Comparison of ENCODE assay signal across 3 cellular contexts in genomic region chr9:37683531-37684371, GRCh38.
A peak's percentile ranks its signal among the peaks of the same experiment; 100 is the strongest.
TF ChIP-seq lines count a peak whose summit lies in the region.

No MANE protein-coding gene starts in this region.

TF ChIP-seq in SK-N-SH treated with all-trans-retinoic acid at 6 μM for 48 hours, 23 proteins besides CTCF, POLR2A, EP300 and RAD21:
- no peak for TF ChIP-seq ARNTL (CRISPR knock-in tag; IDR thresholded peaks at IDR 0.05; ENCODE audit: borderline replicate concordance, low read depth)
- peak; percentile 59; the same call in 1 of the 2 replicates for TF ChIP-seq ZNF70 (CRISPR knock-in tag; IDR thresholded peaks at IDR 0.05)

TF ChIP-seq in SK-N-SH, 30 proteins besides CTCF, POLR2A, EP300 and RAD21 (continued from another document):
- TF ChIP-seq USF2 (IDR thresholded peaks at IDR 0.05; ENCODE audit: borderline replicate concordance, low read depth, low read length) (no peak), RCOR1 (IDR thresholded peaks at IDR 0.05; ENCODE audit: low read length) (no peak), EZH2phosphoT487 (IDR thresholded peaks at IDR 0.05; ENCODE audit: borderline replicate concordance, low read depth) (no peak), MXI1 (IDR thresholded peaks at IDR 0.05; ENCODE audit: low read depth, low read length) (no peak), FOSL2 (IDR thresholded peaks at IDR 0.05; ENCODE audit: borderline replicate concordance, low read depth) (no peak), TAF1 (IDR thresholded peaks at IDR 0.05; ENCODE audit: borderline replicate concordance, low read depth, low read length) (no peak), GATA2 (CRISPR knock-in tag; IDR thresholded peaks at IDR 0.05) (no peak), NFIC (IDR thresholded peaks at IDR 0.05; ENCODE audit: borderline replicate concordance) (no peak), RXRA (IDR thresholded peaks at IDR 0.05; ENCODE audit: borderline replicate concordance, low read depth) (no peak), TEAD4 (IDR thresholded peaks at IDR 0.05; ENCODE audit: borderline replicate concordance, insufficient read depth) (no peak), NRF1 (IDR thresholded peaks at IDR 0.05; ENCODE audit: low read depth, low read length) (no peak), SMC3 (IDR thresholded peaks at IDR 0.05; ENCODE audit: low read depth, low read length) (no peak), YY1 (IDR thresholded peaks at IDR 0.05; ENCODE audit: low read depth) (no peak)
- TF ChIP-seq, protein P1, sequence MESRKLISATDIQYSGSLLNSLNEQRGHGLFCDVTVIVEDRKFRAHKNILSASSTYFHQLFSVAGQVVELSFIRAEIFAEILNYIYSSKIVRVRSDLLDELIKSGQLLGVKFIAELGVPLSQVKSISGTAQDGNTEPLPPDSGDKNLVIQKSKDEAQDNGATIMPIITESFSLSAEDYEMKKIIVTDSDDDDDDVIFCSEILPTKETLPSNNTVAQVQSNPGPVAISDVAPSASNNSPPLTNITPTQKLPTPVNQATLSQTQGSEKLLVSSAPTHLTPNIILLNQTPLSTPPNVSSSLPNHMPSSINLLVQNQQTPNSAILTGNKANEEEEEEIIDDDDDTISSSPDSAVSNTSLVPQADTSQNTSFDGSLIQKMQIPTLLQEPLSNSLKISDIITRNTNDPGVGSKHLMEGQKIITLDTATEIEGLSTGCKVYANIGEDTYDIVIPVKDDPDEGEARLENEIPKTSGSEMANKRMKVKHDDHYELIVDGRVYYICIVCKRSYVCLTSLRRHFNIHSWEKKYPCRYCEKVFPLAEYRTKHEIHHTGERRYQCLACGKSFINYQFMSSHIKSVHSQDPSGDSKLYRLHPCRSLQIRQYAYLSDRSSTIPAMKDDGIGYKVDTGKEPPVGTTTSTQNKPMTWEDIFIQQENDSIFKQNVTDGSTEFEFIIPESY (IDR thresholded peaks at IDR 0.05; ENCODE audit: borderline replicate concordance, low read depth): no peak
- TF ChIP-seq, protein P2, sequence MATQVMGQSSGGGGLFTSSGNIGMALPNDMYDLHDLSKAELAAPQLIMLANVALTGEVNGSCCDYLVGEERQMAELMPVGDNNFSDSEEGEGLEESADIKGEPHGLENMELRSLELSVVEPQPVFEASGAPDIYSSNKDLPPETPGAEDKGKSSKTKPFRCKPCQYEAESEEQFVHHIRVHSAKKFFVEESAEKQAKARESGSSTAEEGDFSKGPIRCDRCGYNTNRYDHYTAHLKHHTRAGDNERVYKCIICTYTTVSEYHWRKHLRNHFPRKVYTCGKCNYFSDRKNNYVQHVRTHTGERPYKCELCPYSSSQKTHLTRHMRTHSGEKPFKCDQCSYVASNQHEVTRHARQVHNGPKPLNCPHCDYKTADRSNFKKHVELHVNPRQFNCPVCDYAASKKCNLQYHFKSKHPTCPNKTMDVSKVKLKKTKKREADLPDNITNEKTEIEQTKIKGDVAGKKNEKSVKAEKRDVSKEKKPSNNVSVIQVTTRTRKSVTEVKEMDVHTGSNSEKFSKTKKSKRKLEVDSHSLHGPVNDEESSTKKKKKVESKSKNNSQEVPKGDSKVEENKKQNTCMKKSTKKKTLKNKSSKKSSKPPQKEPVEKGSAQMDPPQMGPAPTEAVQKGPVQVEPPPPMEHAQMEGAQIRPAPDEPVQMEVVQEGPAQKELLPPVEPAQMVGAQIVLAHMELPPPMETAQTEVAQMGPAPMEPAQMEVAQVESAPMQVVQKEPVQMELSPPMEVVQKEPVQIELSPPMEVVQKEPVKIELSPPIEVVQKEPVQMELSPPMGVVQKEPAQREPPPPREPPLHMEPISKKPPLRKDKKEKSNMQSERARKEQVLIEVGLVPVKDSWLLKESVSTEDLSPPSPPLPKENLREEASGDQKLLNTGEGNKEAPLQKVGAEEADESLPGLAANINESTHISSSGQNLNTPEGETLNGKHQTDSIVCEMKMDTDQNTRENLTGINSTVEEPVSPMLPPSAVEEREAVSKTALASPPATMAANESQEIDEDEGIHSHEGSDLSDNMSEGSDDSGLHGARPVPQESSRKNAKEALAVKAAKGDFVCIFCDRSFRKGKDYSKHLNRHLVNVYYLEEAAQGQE (IDR thresholded peaks at IDR 0.05; ENCODE audit: low read depth, low read length): no peak
TF ChIP-seq in SK-N-SH: peak in this region for 0.

TF ChIP-seq in H1, 55 proteins besides CTCF, POLR2A, EP300 and RAD21:
- TF ChIP-seq JUN (IDR thresholded peaks at IDR 0.05; ENCODE audit: low read depth, low read length): no peak
- TF ChIP-seq TAF1 (IDR thresholded peaks at IDR 0.05; ENCODE audit: low read depth, low read length): no peak
- TF ChIP-seq KDM1A (IDR thresholded peaks at IDR 0.05; ENCODE audit: borderline replicate concordance, low read length): no peak
TF ChIP-seq in H1: peak in this region for 0.
